Comparison of ENCODE assay signal across 9 cellular contexts in the genomic region with DNA sequence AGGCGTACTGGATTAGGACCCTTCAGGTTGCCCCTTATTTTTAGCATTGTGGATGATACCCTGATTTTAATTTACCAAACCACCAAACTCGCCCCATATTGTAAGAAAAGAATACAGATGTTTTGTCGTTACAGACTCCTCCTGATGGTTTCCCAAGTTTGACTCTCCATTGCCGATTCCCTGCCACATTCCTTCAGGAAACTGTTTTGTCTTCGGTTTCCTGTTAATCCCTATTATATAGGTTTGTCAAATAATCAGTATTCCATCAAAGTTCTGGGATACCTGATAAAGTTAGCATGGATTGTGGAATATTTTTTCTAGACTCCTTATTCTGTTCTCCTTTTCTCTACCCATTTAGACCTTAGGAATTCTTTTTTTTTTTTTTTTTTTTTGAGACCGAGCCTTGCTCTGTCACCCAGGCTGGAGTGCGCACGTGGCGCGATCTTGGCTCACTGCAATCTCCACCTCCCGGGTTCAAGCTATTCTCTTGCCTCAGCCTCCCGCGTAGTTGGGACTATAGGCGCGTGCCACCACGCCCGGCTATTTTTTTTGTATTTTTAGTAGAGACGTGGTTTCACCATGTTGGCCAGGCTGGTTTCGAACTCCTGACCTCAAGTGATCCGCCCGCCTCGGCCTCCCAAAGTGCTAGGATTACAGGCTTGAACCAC. TPM values are rescaled to one million over a fixed set of nuclear protein-coding genes. Genes with fewer than 3 reads are reported as not detected.
DNase-seq lines count a peak whose midpoint lies in the region; ATAC-seq and TF ChIP-seq lines count a peak whose summit lies in the region.
"Not testable (repeated sequence)": the region's sequence is repeated elsewhere in the genome, so short reads cannot be mapped to it uniquely, and the experiment has no call there.
"Had no signal": no experiment of that assay in that cellular context is flagged by ENCODE, and none has a peak within 500 bp of the region (broad histone marks: within the 10 kb centered on the region; RNA-seq: fewer than 3 reads in every experiment).

No MANE protein-coding gene starts in this region.

- H3K4me3 Mint-ChIP-seq in HFFc6: peak overlapping the region; percentile 97
- peak overlapping the region; percentile 99 for H3K4me3 Mint-ChIP-seq in activated naive CD8-positive, alpha-beta T cell
- H3K4me3 Mint-ChIP-seq in effector memory CD8-positive, alpha-beta T cell: peak overlapping the region; percentile 95

- H3K9me3 Mint-ChIP-seq in HFFc6; activated naive CD8-positive, alpha-beta T cell (ENCODE audit: low read depth); effector memory CD8-positive, alpha-beta T cell: not testable (repeated sequence)

- peaks cover 13% of the 10 kb centered on the region for H3K36me3 Mint-ChIP-seq in HFFc6 (ENCODE audit: low read depth)
- not testable (repeated sequence) for H3K36me3 Mint-ChIP-seq in activated naive CD8-positive, alpha-beta T cell
- H3K36me3 Mint-ChIP-seq in effector memory CD8-positive, alpha-beta T cell (ENCODE audit: insufficient read depth): peaks cover 12% of the 10 kb centered on the region

- H3K4me3 ChIP-seq in BLaER1 (peak overlapping the region; percentile 90), SJSA1 (peak overlapping the region; percentile 67), iPS-18c (ENCODE audit: insufficient read depth, low read depth, low read length) (peak overlapping the region; percentile 85), neural cell (ENCODE audit: low read length) (peak overlapping the region; percentile 72), stomach smooth muscle (ENCODE audit: low read length in 2 of 2) (peak overlapping the region; percentile 89 to 98)

- TF ChIP-seq CTCF in HFFc6 (IDR thresholded peaks at IDR 0.05); neural cell (IDR thresholded peaks at IDR 0.05; ENCODE audit: poor library complexity, severe bottlenecking): not testable (repeated sequence)

- peaks cover 18% of the 10 kb centered on the region for H3K79me2 ChIP-seq in neural cell (replicated peaks; ENCODE audit: insufficient read depth, low read length)

- peak; percentile 6 for TF ChIP-seq EP300 in neural cell (conservative IDR thresholded peaks at IDR 0.05; ENCODE audit: poor library complexity, severe bottlenecking)

- peak overlapping the region; percentile 87 for H3K27ac ChIP-seq in BLaER1
- peak overlapping the region; percentile 79 for H3K27ac ChIP-seq in SJSA1
- H3K27ac ChIP-seq in neural cell (ENCODE audit: low read length): peak overlapping the region; percentile 77
- peak overlapping the region; percentile 82 for H3K27ac ChIP-seq in stomach smooth muscle (ENCODE audit: low read length)

- not testable (repeated sequence) for H3K9me2 ChIP-seq in neural cell (ENCODE audit: insufficient read depth, low read length)

- H3K4me1 Mint-ChIP-seq in HFFc6 (ENCODE audit: low read depth): peaks cover 45% of the 10 kb centered on the region
- peaks cover 44% of the 10 kb centered on the region for H3K4me1 Mint-ChIP-seq in activated naive CD8-positive, alpha-beta T cell (ENCODE audit: low read depth)
- H3K4me1 Mint-ChIP-seq in effector memory CD8-positive, alpha-beta T cell (ENCODE audit: low read depth in 2 of 2): peaks cover 36 to 41% of the 10 kb centered on the region in 2 donors

- H3K36me3 ChIP-seq in BLaER1 (peaks cover 24% of the 10 kb centered on the region), SJSA1 (peaks cover 24% of the 10 kb centered on the region)
- not testable (repeated sequence) for H3K36me3 ChIP-seq in neural cell (ENCODE audit: insufficient read depth, low read length); stomach smooth muscle (ENCODE audit: control insufficient read depth in 2 of 2, insufficient read depth in 2 of 2, low read length in 2 of 2)

- peak overlapping the region; percentile 99 for H3K27ac Mint-ChIP-seq in HFFc6
- peak overlapping the region; percentile 97 for H3K27ac Mint-ChIP-seq in activated naive CD8-positive, alpha-beta T cell
- H3K27ac Mint-ChIP-seq in effector memory CD8-positive, alpha-beta T cell: peak overlapping the region; percentile 98

- not testable (repeated sequence) for H3K9me3 ChIP-seq in BLaER1; SJSA1 (replicated peaks); iPS-18c (ENCODE audit: control insufficient read depth, insufficient read depth, low read length); neural cell (ENCODE audit: low read length); stomach smooth muscle (ENCODE audit: control insufficient read depth in 2 of 2, low read length in 2 of 2)

- H3K27me3 ChIP-seq in BLaER1; SJSA1 (replicated peaks); neural cell (ENCODE audit: insufficient read depth, low read depth, low read length); stomach smooth muscle (ENCODE audit: control insufficient read depth in 1 of 2, insufficient read depth in 2 of 2, low read length in 2 of 2): not testable (repeated sequence)

- H3K4me1 ChIP-seq in BLaER1 (peaks cover 42% of the 10 kb centered on the region), stomach smooth muscle (ENCODE audit: control insufficient read depth, insufficient read depth, low read length) (peaks cover 12% of the 10 kb centered on the region)
- H3K4me1 ChIP-seq in SJSA1 (replicated peaks): not testable (repeated sequence)

- peaks cover 10% of the 10 kb centered on the region; the same call in 1 of the 2 replicates for H4K20me1 ChIP-seq in BLaER1
- not testable (repeated sequence) for H4K20me1 ChIP-seq in neural cell (ENCODE audit: insufficient read depth)

- DNase-seq in HFFc6; SJSA1 (ENCODE audit: low read depth in 1 of 2, low spot score in 2 of 2); effector memory CD8-positive, alpha-beta T cell: not testable (repeated sequence)

- not testable (repeated sequence) for H3K27me3 Mint-ChIP-seq in HFFc6 (ENCODE audit: insufficient read depth); activated naive CD8-positive, alpha-beta T cell; effector memory CD8-positive, alpha-beta T cell

- peak; percentile 21 for TF ChIP-seq RAD21 in neural cell (conservative IDR thresholded peaks at IDR 0.05)

- H3K9ac ChIP-seq in BLaER1: peak overlapping the region; percentile 95
- peak overlapping the region; percentile 79 for H3K9ac ChIP-seq in neural cell (ENCODE audit: low read length)
- H3K9ac ChIP-seq in stomach smooth muscle (ENCODE audit: low read length in 2 of 2): peak overlapping the region; percentile 92 to 98

- ATAC-seq in effector memory CD8-positive, alpha-beta T cell (replicated peaks): not testable (repeated sequence)

- H2AFZ ChIP-seq in neural cell (ENCODE audit: low read depth, low read length): peak overlapping the region; percentile 53

- H3F3A ChIP-seq in neural cell (ENCODE audit: insufficient read depth, low read length, poor library complexity, severe bottlenecking): not testable (repeated sequence)

- H3K4me2 ChIP-seq in BLaER1 (peak overlapping the region; percentile 80), neural cell (ENCODE audit: low read length) (peak overlapping the region; percentile 98)

RNA-seq across cellular contexts. Expression of gene COPZ1, which starts 0.6 kb away (rescaled TPM):
- total RNA-seq in HFFc6 (2021; fragmentation: NEBNext Ultra II Directional; extraction: Animal tissue kit (Norgen Biotek cat#: 25700)): 100 to 1,000 TPM; 178 to 225 (median 200) TPM
- total RNA-seq in SJSA1 (2014; rRNA removed; shearing (Covaris generic)): 106 and 191 TPM in 2 replicates
- 159 and 192 TPM in 2 replicates for polyA plus RNA-seq in neural cell
- 90.3 and 97.5 TPM in 2 replicates for polyA minus RNA-seq in neural cell

RNA-seq across cellular contexts. Expression of gene NFE2, which starts 24.8 kb away (rescaled TPM):
- total RNA-seq in HFFc6 (2021; fragmentation: NEBNext Ultra II Directional; extraction: Animal tissue kit (Norgen Biotek cat#: 25700)): under 1 TPM; 0.21 to 0.59 (median 0.32) TPM
- not detected in 2 replicates for total RNA-seq in SJSA1 (2014; rRNA removed; shearing (Covaris generic))
- polyA plus RNA-seq in neural cell: not detected in 2 replicates
- polyA minus RNA-seq in neural cell: not detected in 2 replicates

RNA-seq across cellular contexts. Expression of gene GPR84, which starts 38.7 kb away (rescaled TPM):
- total RNA-seq in HFFc6 (2021; fragmentation: NEBNext Ultra II Directional; extraction: Animal tissue kit (Norgen Biotek cat#: 25700)): not detected
- total RNA-seq in SJSA1 (2014; rRNA removed; shearing (Covaris generic)): not detected in 2 replicates
- not detected in 2 replicates for polyA plus RNA-seq in neural cell
- not detected in 2 replicates for polyA minus RNA-seq in neural cell
- total RNA-seq: M059J had no signal

RNA-seq across cellular contexts. Expression of gene HNRNPA1, which starts 45.0 kb away (rescaled TPM):
- 1,000 to 10,000 TPM in 3 of 6 experiments, 100 to 1,000 TPM in 3; 768 to 1,141 (median 1,018) TPM for total RNA-seq in HFFc6 (2021; fragmentation: NEBNext Ultra II Directional; extraction: Animal tissue kit (Norgen Biotek cat#: 25700))
- 382 and 453 TPM in 2 replicates for total RNA-seq in SJSA1 (2014; rRNA removed; shearing (Covaris generic))
- polyA plus RNA-seq in neural cell: 526 and 613 TPM in 2 replicates
- polyA minus RNA-seq in neural cell: 448 and 468 TPM in 2 replicates

RNA-seq across cellular contexts. Expression of gene CBX5, which starts 45.7 kb away (rescaled TPM):
- total RNA-seq in HFFc6 (2021; fragmentation: NEBNext Ultra II Directional; extraction: Animal tissue kit (Norgen Biotek cat#: 25700)): 100 to 1,000 TPM in 4 of 6 experiments, 10 to 100 TPM in 2; 76.8 to 128 (median 117) TPM
- 42.6 and 71.6 TPM in 2 replicates for total RNA-seq in SJSA1 (2014; rRNA removed; shearing (Covaris generic))
- polyA plus RNA-seq in neural cell: 57.1 and 64.0 TPM in 2 replicates
- polyA minus RNA-seq in neural cell: 270 and 337 TPM in 2 replicates
